Comparison of ENCODE assay signal across 10 cellular contexts in genomic region chr6:34462561-34462971, GRCh38. TPM values are rescaled to one million over a fixed set of nuclear protein-coding genes. Genes with fewer than 3 reads are reported as not detected.
DNase-seq lines count a peak whose midpoint lies in the region; ATAC-seq and TF ChIP-seq lines count a peak whose summit lies in the region.
"Had no signal": no experiment of that assay in that cellular context is flagged by ENCODE, and none has a peak within 500 bp of the region (broad histone marks: within the 10 kb centered on the region; RNA-seq: fewer than 3 reads in every experiment).

No MANE protein-coding gene starts in this region.

- no peaks in the 10 kb centered on the region for H3K9me3 ChIP-seq in OCI-LY7 (ENCODE audit: low read length)

- peaks cover 17% of the 10 kb centered on the region; the same call in 1 of the 2 replicates for H3K79me2 ChIP-seq in OCI-LY7 (ENCODE audit: insufficient read depth, low read depth, low read length)

- no peak overlapping the region for H3K4me3 ChIP-seq in OCI-LY7 (ENCODE audit: low read depth, low read length, poor library complexity, severe bottlenecking)

- intact Hi-C loops in OCI-LY7 (cut with micrococcal nuclease; ENCODE audit: unreplicated experiment) (no loop called here), Right ventricle myocardium superior (cut with DNase I) (loop anchor here (5.0 kb wide), 1 partner anchor 145 kb away; no protein-coding TSS in a partner anchor)

- H3K27me3 Mint-ChIP-seq in activated T-cell treated with anti-CD3 and anti-CD28 coated beads, Interleukin-2, amount 50 U/mL, for 72 hours (ENCODE audit: low read depth), result peaks cover 15% of the 10 kb centered on the region

- no peak overlapping the region for H3K4me2 ChIP-seq in OCI-LY7 (ENCODE audit: low read length)

- H3K27ac Mint-ChIP-seq in activated T-cell treated with anti-CD3 and anti-CD28 coated beads, Interleukin-2, amount 50 U/mL, for 72 hours, result no peak overlapping the region
- H3K27ac Mint-ChIP-seq: T-helper 1 cell treated with Interleukin-12 subunit alpha and Interleukin-12 subunit beta and Interleukin-4 antibody, amounts not matched to agents 30 μg/mL and 1 μg/mL, for 36 hours had no signal

- H3K9me3 Mint-ChIP-seq in activated T-cell treated with anti-CD3 and anti-CD28 coated beads, Interleukin-2, amount 50 U/mL, for 72 hours, result no peaks in the 10 kb centered on the region
- H3K9me3 Mint-ChIP-seq: T-helper 1 cell treated with Interleukin-12 subunit alpha and Interleukin-12 subunit beta and Interleukin-4 antibody, amounts not matched to agents 30 μg/mL and 1 μg/mL, for 36 hours had no signal

- no peak for TF ChIP-seq CTCF in OCI-LY7 (conservative IDR thresholded peaks at IDR 0.05; ENCODE audit: low read length)

- ATAC-seq in Right ventricle myocardium superior (ENCODE audit: poor library complexity) (peak; percentile 92), HG02610 (IDR thresholded peaks at IDR 0.05; ENCODE audit: unreplicated experiment) (no peak)
- ATAC-seq in activated T-cell treated with anti-CD3 and anti-CD28 coated beads, Interleukin-2, amount 50 U/mL, for 72 hours (replicated peaks in 1 of 2), result no peak

- BruUV-seq in OCI-LY7 (replicated peaks; lab: Mats Ljungman, UMichigan), result no TSS peak

- H3K4me1 Mint-ChIP-seq in activated T-cell treated with anti-CD3 and anti-CD28 coated beads, Interleukin-2, amount 50 U/mL, for 72 hours (ENCODE audit: low read depth), result peaks cover 7% of the 10 kb centered on the region

- no peaks in the 10 kb centered on the region for H3K36me3 ChIP-seq in OCI-LY7 (ENCODE audit: insufficient read depth, low read length)

- H3K4me3 Mint-ChIP-seq in activated T-cell treated with anti-CD3 and anti-CD28 coated beads, Interleukin-2, amount 50 U/mL, for 72 hours, result no peak overlapping the region
- H3K4me3 Mint-ChIP-seq: T-helper 1 cell treated with Interleukin-12 subunit alpha and Interleukin-12 subunit beta and Interleukin-4 antibody, amounts not matched to agents 30 μg/mL and 1 μg/mL, for 36 hours had no signal

- POLR2A ChIA-PET in OCI-LY7 (lab: Charles Lee), result interaction anchor here (0.6 to 1.4 kb wide), 4 partner anchors 16 to 214 kb away, joined by 3 to 4 read pairs (median 4); no protein-coding TSS in a partner anchor

- H3K4me1 ChIP-seq in OCI-LY7 (ENCODE audit: insufficient read depth, low read length, poor library complexity, severe bottlenecking), result peaks cover 42% of the 10 kb centered on the region

- H3K36me3 Mint-ChIP-seq in activated T-cell treated with anti-CD3 and anti-CD28 coated beads, Interleukin-2, amount 50 U/mL, for 72 hours (ENCODE audit: insufficient read depth in 2 of 2), result no peaks in the 10 kb centered on the region

- DNase-seq in NOMO-1 treated with DMSO at 0.1 percent for 48 hours (lab: John Stamatoyannopoulos, UW; ENCODE audit: unreplicated experiment) (peak; percentile 9), NOMO-1 treated with dmso at 0.1 percent for 144 hours (lab: John Stamatoyannopoulos, UW; ENCODE audit: unreplicated experiment) (no peak), OCI-LY7 (ENCODE audit: low spot score) (no peak), Right ventricle myocardium superior (peak; percentile 69), ureter (ENCODE audit: low spot score) (peak; percentile 58), cerebellar nuclear complex (lab: John Stamatoyannopoulos, UW) (no peak)
- no peak for DNase-seq in activated T-cell treated with anti-CD3 and anti-CD28 coated beads, Interleukin-2, amount 50 U/mL, for 72 hours
- DNase-seq: HCEC 1CT had no signal

- peak overlapping the region; percentile 28; the same call in 1 of the 2 replicates for H2AFZ ChIP-seq in OCI-LY7 (ENCODE audit: low read length)

- H3K27ac ChIP-seq in OCI-LY7 (ENCODE audit: low read depth, low read length, poor library complexity, severe bottlenecking), result no peak overlapping the region

- H3K9me2 ChIP-seq in OCI-LY7 (ENCODE audit: insufficient read depth, low read length), result no peaks in the 10 kb centered on the region

- no peaks in the 10 kb centered on the region for H4K20me1 ChIP-seq in OCI-LY7 (ENCODE audit: insufficient read depth, low read length)

- CTCF ChIA-PET in OCI-LY7 (lab: Charles Lee; ENCODE audit: unreplicated experiment), result interaction anchor here (0.6 to 1.0 kb wide), 2 partner anchors 130 to 147 kb away, joined by 3 to 4 read pairs; no protein-coding TSS in a partner anchor

RNA-seq across cellular contexts. Expression of gene PACSIN1, which starts 3.3 kb away (rescaled TPM):
- total RNA-seq in OCI-LY7 (2014; rRNA removed; shearing (Covaris generic)), result 14.9 and 19.3 TPM in 2 replicates
- 70.8 and 88.4 TPM in 2 replicates for total RNA-seq in OCI-LY7 (2022)
- 11.3 TPM for total RNA-seq in Right ventricle myocardium superior
- total RNA-seq in ureter, result 1.9 TPM
- under 1 TPM in 1 of 2 donors, not detected in 1; 0.29 TPM for total RNA-seq in activated T-cell treated with anti-CD3 and anti-CD28 coated beads, Interleukin-2, amount 50 U/mL, for 72 hours

RNA-seq across cellular contexts. Expression of gene RPS10, which starts 36.7 kb away (rescaled TPM):
- 2,738 and 2,938 TPM in 2 replicates for total RNA-seq in OCI-LY7 (2014; rRNA removed; shearing (Covaris generic))
- total RNA-seq in OCI-LY7 (2022) (1,615 and 1,714 TPM in 2 replicates), Right ventricle myocardium superior (638 TPM), ureter (1,781 TPM)
- 1,000 to 10,000 TPM; 2,209 to 2,226 TPM for total RNA-seq in activated T-cell treated with anti-CD3 and anti-CD28 coated beads, Interleukin-2, amount 50 U/mL, for 72 hours

Comparison
In these comparisons a context has a peak if more than half of its experiments do, and no peak if none do; other contexts are left out.
1. DNase-seq: peak in NOMO-1 treated with DMSO at 0.1 percent for 48 hours (single experiment), Right ventricle myocardium superior (single experiment) and ureter (single experiment); none in NOMO-1 treated with dmso at 0.1 percent for 144 hours (single experiment), OCI-LY7 (single experiment), cerebellar nuclear complex (0 of 2) and activated T-cell treated with anti-CD3 and anti-CD28 coated beads, Interleukin-2, amount 50 U/mL, for 72 hours (0 of 2).